ENCODE assay signal across 13 cellular contexts in genomic region chr10:71968553-71969474, GRCh38. TPM values are rescaled to one million over a fixed set of nuclear protein-coding genes. Genes with fewer than 3 reads are reported as not detected.
DNase-seq lines count a peak whose midpoint lies in the region; ATAC-seq and TF ChIP-seq lines count a peak whose summit lies in the region.
"Had no signal": no experiment of that assay in that cellular context is flagged by ENCODE, and none has a peak within 500 bp of the region (broad histone marks: within the 10 kb centered on the region; RNA-seq: fewer than 3 reads in every experiment).

No MANE protein-coding gene starts in this region.

- no peaks in the 10 kb centered on the region for H3K9me3 ChIP-seq in esophagus squamous epithelium
- H3K9me3 ChIP-seq: lower lobe of right lung had no signal

- DNase-seq in Daoy (ENCODE audit: low read depth) (peak; percentile 25), RWPE1 (ENCODE audit: low spot score) (no peak), esophagus squamous epithelium (lab: John Stamatoyannopoulos, UW) (no peak), progenitor cell of endocrine pancreas (ENCODE audit: low spot score, unreplicated experiment) (no peak), NCI-H69 (lab: John Stamatoyannopoulos, UW) (no peak), NCI-H1105 treated with DMSO at 0.1 percent for 48 hours (lab: John Stamatoyannopoulos, UW) (no peak), NCI-H1105 (lab: John Stamatoyannopoulos, UW) (no peak)
- DNase-seq: activated T-cell treated with anti-CD3 and anti-CD28 coated beads, Interleukin-2, amount 50 U/mL, for 72 hours; CD4-positive, alpha-beta T cell; lower lobe of right lung; NCI-H2171 had no signal

- H3K4me1 Mint-ChIP-seq in progenitor cell of endocrine pancreas (ENCODE audit: low read depth): peaks cover 49% of the 10 kb centered on the region

- peak overlapping the region; percentile 91 for H3K27ac Mint-ChIP-seq in progenitor cell of endocrine pancreas
- H3K27ac Mint-ChIP-seq: activated T-cell treated with anti-CD3 and anti-CD28 coated beads, Interleukin-2, amount 50 U/mL, for 72 hours; CD4-positive, alpha-beta T cell; WTC11 had no signal

- no peaks in the 10 kb centered on the region for H3K36me3 Mint-ChIP-seq in progenitor cell of endocrine pancreas (ENCODE audit: insufficient read depth)
- H3K36me3 Mint-ChIP-seq: WTC11 had no signal

- H3K27me3 ChIP-seq in esophagus squamous epithelium: peaks cover 0 to 17% (median 0%) of the 10 kb centered on the region in 4 donors

- ATAC-seq in GM21825 (IDR thresholded peaks at IDR 0.05; ENCODE audit: unreplicated experiment): no peak
- ATAC-seq: activated T-cell treated with anti-CD3 and anti-CD28 coated beads, Interleukin-2, amount 50 U/mL, for 72 hours; lower lobe of right lung; WTC11 had no signal

- CTCF ChIA-PET in RWPE1 (lab: Yijun Ruan, JAX): interaction anchor here (0.6 to 0.9 kb wide), 3 partner anchors 11 to 320 kb away, joined by 3 read pairs; no protein-coding TSS in a partner anchor

- intact Hi-C loops in esophagus squamous epithelium (cut with DNase I): no loop called here

- no peak overlapping the region for H3K4me3 ChIP-seq in esophagus squamous epithelium
- H3K4me3 ChIP-seq: lower lobe of right lung had no signal

- no peaks in the 10 kb centered on the region for H3K36me3 ChIP-seq in esophagus squamous epithelium
- H3K36me3 ChIP-seq: lower lobe of right lung had no signal

- H3K4me3 Mint-ChIP-seq in progenitor cell of endocrine pancreas (ENCODE audit: low read depth): peak overlapping the region; percentile 22
- H3K4me3 Mint-ChIP-seq: activated T-cell treated with anti-CD3 and anti-CD28 coated beads, Interleukin-2, amount 50 U/mL, for 72 hours; CD4-positive, alpha-beta T cell; WTC11 had no signal

- no peaks in the 10 kb centered on the region for H3K9me3 Mint-ChIP-seq in progenitor cell of endocrine pancreas (ENCODE audit: low read depth)
- H3K9me3 Mint-ChIP-seq: activated T-cell treated with anti-CD3 and anti-CD28 coated beads, Interleukin-2, amount 50 U/mL, for 72 hours; CD4-positive, alpha-beta T cell; WTC11 had no signal

- peaks cover 50 to 98% (median 69%) of the 10 kb centered on the region in 3 donors for H3K4me1 ChIP-seq in esophagus squamous epithelium

- TF ChIP-seq CTCF in RWPE1 (conservative IDR thresholded peaks at IDR 0.05; ENCODE audit: low read depth) (no peak), esophagus squamous epithelium (IDR thresholded peaks at IDR 0.05) (no peak), progenitor cell of endocrine pancreas (IDR thresholded peaks at IDR 0.05; ENCODE audit: unreplicated experiment) (no peak)

- H3K27me3 Mint-ChIP-seq in progenitor cell of endocrine pancreas: no peaks in the 10 kb centered on the region

- WGBS in esophagus squamous epithelium, 2 donors: 31 to 61% methylated on average over 4 to 9 of the region's 11 CpGs

- no peak for TF ChIP-seq POLR2A in esophagus squamous epithelium (IDR thresholded peaks at IDR 0.05)

- POLR2A ChIA-PET in RWPE1 (lab: Yijun Ruan, JAX; ENCODE audit: low non-redundant PET): no interaction called here

- H3K27ac ChIP-seq in RWPE1 (peak overlapping the region; percentile 100), esophagus squamous epithelium (peak overlapping the region; percentile 65 to 82 (median 74))
- H3K27ac ChIP-seq: lower lobe of right lung had no signal

RNA-seq across cellular contexts. Expression of gene CHST3, which starts 4.6 kb away (rescaled TPM):
- 6.8 and 7.5 TPM in 2 replicates for total RNA-seq in Daoy (2014; rRNA removed; shearing (Covaris generic))
- total RNA-seq in esophagus squamous epithelium (10 to 100 TPM in 1 of 4 donors, 1 to 10 TPM in 3; 5.3 to 15.4 (median 9.6) TPM), progenitor cell of endocrine pancreas (12.9 and 14.1 TPM in 2 replicates)
- total RNA-seq: CD4-positive, alpha-beta T cell had no signal
